ENCODE assay signal across 29 cellular contexts in genomic region chr3:839981-840380, GRCh38.
"Had no signal": no experiment of that assay in that cellular context is flagged by ENCODE, and none has a peak within 500 bp of the region (broad histone marks: within the 10 kb centered on the region; RNA-seq: fewer than 3 reads in every experiment).

No MANE protein-coding gene starts in this region.

- ATAC-seq: activated CD4-positive, CD25-positive, alpha-beta regulatory T cell treated with anti-CD3 and anti-CD28 coated beads, Interleukin-2, amount 50 U/mL, for 24 hours; activated CD8-positive, alpha-beta T cell treated with anti-CD3 and anti-CD28 coated beads for 36 hours; activated T-cell treated with anti-CD3 and anti-CD28 coated beads, Interleukin-2, amount 50 U/mL, for 4 hours; activated T-helper 17 cell treated with anti-CD3 and anti-CD28 coated beads, Interleukin-2, amount 50 U/mL, for 72 hours; body of pancreas; effector memory CD8-positive, alpha-beta T cell; gastrocnemius medialis; heart left ventricle; T-helper 17 cell had no signal

- H3K27ac ChIP-seq: body of pancreas, epithelial cell of prostate, esophagus squamous epithelium, gastrocnemius medialis, heart left ventricle, WERI-Rb-1 had no signal

- DNase-seq: activated B cell treated with CpG ODN at 0.5 μM for 24 hours; activated CD4-positive, alpha-beta T cell treated with anti-CD3 and anti-CD28 coated beads for 48 hours; activated CD4-positive, alpha-beta T cell treated with anti-CD3 and anti-CD28 coated beads, Interleukin-2, amount 50 U/mL, for 1 hour; activated CD4-positive, alpha-beta T cell treated with anti-CD3 and anti-CD28 coated beads, Interleukin-2, amount 50 U/mL, for 48 hours; activated CD8-positive, alpha-beta memory T cell treated with anti-CD3 and anti-CD28 coated beads for 24 hours; activated CD8-positive, alpha-beta T cell treated with anti-CD3 and anti-CD28 coated beads for 36 hours; activated effector memory CD4-positive, alpha-beta T cell treated with Interleukin-2 at 50 U/mL for 16 hours; activated gamma-delta T cell treated with Interleukin-2 at 50 U/mL for 16 hours; activated naive CD4-positive, alpha-beta T cell treated with anti-CD3 and anti-CD28 coated beads, Interleukin-2, amount 50 U/mL, for 16 hours; activated naive CD4-positive, alpha-beta T cell treated with Interleukin-2 at 50 U/mL for 16 hours; activated T-cell treated with anti-CD3 and anti-CD28 coated beads, Interleukin-2, amount 50 U/mL, for 4 hours; amniotic stem cell; anterior cingulate cortex; body of pancreas; caudate nucleus; cortex of kidney; dermis blood vessel endothelial cell; effector CD4-positive, alpha-beta T cell; effector memory CD8-positive, alpha-beta T cell; esophagus squamous epithelium; gastrocnemius medialis; glutamatergic neuron; heart left ventricle; T-helper 17 cell; T1000; WERI-Rb-1 had no signal

- H3K27me3 ChIP-seq: body of pancreas, esophagus squamous epithelium, gastrocnemius medialis, heart left ventricle had no signal

- H3K4me1 ChIP-seq: body of pancreas, esophagus squamous epithelium, gastrocnemius medialis, heart left ventricle had no signal
